Comparison of ENCODE assay signal across 8 cellular contexts in genomic region chr5:179697993-179698934, GRCh38. TPM values are rescaled to one million over a fixed set of nuclear protein-coding genes. Genes with fewer than 3 reads are reported as not detected.
DNase-seq lines count a peak whose midpoint lies in the region; ATAC-seq and TF ChIP-seq lines count a peak whose summit lies in the region.

No MANE protein-coding gene starts in this region.

- H3K4me3 ChIP-seq in spleen = peak overlapping the region; percentile 65 to 90 (median 82)

- CTCF ChIA-PET in WTC11 (lab: Charles Lee) = no interaction called here

- intact Hi-C loops in spleen (cut with DNase I; ENCODE audit: low total_unique reads) = loop anchor here (5.0 kb wide), 1 partner anchor 76 kb away; the partner anchor contains the start of gene HNRNPH1

- peak; percentile 100 for DNase-seq in AG08396 (ENCODE audit: low spot score)
- DNase-seq in NCI-H2227 treated with DMSO at 0.1 percent for 48 hours (lab: John Stamatoyannopoulos, UW) = peak; percentile 96
- peak; percentile 99 for DNase-seq in WTC11 (ENCODE audit: low spot score)
- peak; percentile 99 for DNase-seq in central memory CD4-positive, alpha-beta T cell
- peak; percentile 98 for DNase-seq in inferior parietal cortex (ENCODE audit: extremely low spot score)
- peak; percentile 100 for DNase-seq in spleen

- WGBS in spleen, 5 donors = 1 to 2% (median 1%) methylated on average over 43 to 72 of the region's 72 CpGs

- peak in 2 of 3 donors; percentile 80 to 85 for TF ChIP-seq POLR2A in spleen (IDR thresholded peaks at IDR 0.05)

- TF ChIP-seq CTCF in WTC11 (IDR thresholded peaks at IDR 0.05) = no peak
- peak in 5 of 11 experiments; percentile 16 to 50 (median 41) for TF ChIP-seq CTCF in spleen (IDR thresholded peaks at IDR 0.05 in 8 of 11, conservative IDR thresholded peaks at IDR 0.05 in 3 of 11)

- peak overlapping the region; percentile 97 for H3K4me3 Mint-ChIP-seq in WTC11

- peak overlapping the region; percentile 93 to 99 (median 98) for H3K27ac ChIP-seq in spleen

- no peaks in the 10 kb centered on the region; the same call in 1 of the 2 replicates for H3K27me3 Mint-ChIP-seq in WTC11 (ENCODE audit: low read depth)

- POLR2A ChIA-PET in WTC11 (lab: Charles Lee) = no interaction called here

- H3K27ac Mint-ChIP-seq in WTC11 = peak overlapping the region; percentile 100

- H3K9me3 Mint-ChIP-seq in WTC11 = no peaks in the 10 kb centered on the region

- peaks cover 20 to 74% (median 55%) of the 10 kb centered on the region in 6 donors for H3K4me1 ChIP-seq in spleen

- H3K36me3 Mint-ChIP-seq in WTC11 = peaks cover 22% of the 10 kb centered on the region

- no peaks in the 10 kb centered on the region for H3K27me3 ChIP-seq in spleen (replicated peaks in 1 of 7)

- peak; percentile 93 for ATAC-seq in GM18909 (IDR thresholded peaks at IDR 0.05; ENCODE audit: poor library complexity, unreplicated experiment)
- peak; percentile 88 for ATAC-seq in HG03175 (IDR thresholded peaks at IDR 0.05; ENCODE audit: unreplicated experiment)
- ATAC-seq in WTC11 = peak; percentile 95

- H3K36me3 ChIP-seq in spleen = peaks cover 0 to 21% (median under 1%) of the 10 kb centered on the region in 6 donors

- no peaks in the 10 kb centered on the region for H3K9me3 ChIP-seq in spleen

- peaks cover 29% of the 10 kb centered on the region for H3K4me1 Mint-ChIP-seq in WTC11

TF ChIP-seq in WTC11, 78 proteins besides CTCF, POLR2A, EP300 and RAD21 (continues in another document):
- TF ChIP-seq IRF2 (CRISPR knock-in tag; IDR thresholded peaks at IDR 0.05; ENCODE audit: borderline replicate concordance, low read depth) = no peak
- no peak for TF ChIP-seq ESRRA (CRISPR knock-in tag; IDR thresholded peaks at IDR 0.05; ENCODE audit: borderline replicate concordance)
- TF ChIP-seq MLX (CRISPR knock-in tag; IDR thresholded peaks at IDR 0.05) = no peak; the same call in 1 of the 2 replicates
- TF ChIP-seq PRDM15 (CRISPR knock-in tag; IDR thresholded peaks at IDR 0.05) = no peak
- TF ChIP-seq ZNF263 (CRISPR knock-in tag; IDR thresholded peaks at IDR 0.05; ENCODE audit: low read depth) = no peak
- TF ChIP-seq ETV6 (CRISPR knock-in tag; IDR thresholded peaks at IDR 0.05) = peak; percentile 26; the same call in 1 of the 2 replicates
- TF ChIP-seq JUN (CRISPR knock-in tag; IDR thresholded peaks at IDR 0.05) = peak; percentile 53; the same call in 1 of the 2 replicates
- no peak for TF ChIP-seq EMX1 (CRISPR knock-in tag; IDR thresholded peaks at IDR 0.05)
- TF ChIP-seq FOXJ3 (CRISPR knock-in tag; IDR thresholded peaks at IDR 0.05; ENCODE audit: borderline replicate concordance) = no peak
- TF ChIP-seq AR (CRISPR knock-in tag; IDR thresholded peaks at IDR 0.05) = no peak
- TF ChIP-seq ZNF425 (CRISPR knock-in tag; conservative IDR thresholded peaks at IDR 0.05) = no peak
- TF ChIP-seq RORB (CRISPR knock-in tag; IDR thresholded peaks at IDR 0.05) = no peak
- TF ChIP-seq ZNF281 (CRISPR knock-in tag; IDR thresholded peaks at IDR 0.05) = peak; percentile 59; the same call in 1 of the 2 replicates

RNA-seq across cellular contexts. Expression of gene CANX, which starts 0.5 kb away (rescaled TPM):
- total RNA-seq in WTC11 (2021) (493 to 611 TPM (median 500 TPM) in 3 replicates), spleen (100 to 1,000 TPM; 246 to 470 (median 419) TPM)
- polyA plus RNA-seq in spleen = 10 to 100 TPM; 36.5 to 56.4 (median 53.0) TPM

RNA-seq across cellular contexts. Expression of gene CBY3, which starts 17.4 kb away (rescaled TPM):
- total RNA-seq in WTC11 (2021) (0.25 to 0.37 TPM (median 0.25 TPM) in 3 replicates), spleen (1 to 10 TPM in 1 of 7 donors, not detected in 6; 1.6 TPM)
- under 1 TPM in 1 of 3 donors, not detected in 2; 0.12 TPM for polyA plus RNA-seq in spleen

RNA-seq across cellular contexts. Expression of gene MAML1, which starts 34.4 kb away (rescaled TPM):
- total RNA-seq in WTC11 (2021) (40.5 to 42.2 TPM (median 42.2 TPM) in 3 replicates), spleen (10 to 100 TPM; 31.3 to 42.8 (median 36.7) TPM)
- 10 to 100 TPM in 1 of 3 donors, 1 to 10 TPM in 2; 4.7 to 10.7 (median 6.7) TPM for polyA plus RNA-seq in spleen

Comparison
In these comparisons a context has a peak if more than half of its experiments do, and no peak if none do; other contexts are left out.
1. Peak in every context shown above with its lines: DNase-seq, ATAC-seq, H3K4me3 ChIP-seq and H3K27ac ChIP-seq.